Comparison of ENCODE assay signal across 17 cellular contexts in genomic region chr22:26822300-26822699, GRCh38.
DNase-seq lines count a peak whose midpoint lies in the region; ATAC-seq and TF ChIP-seq lines count a peak whose summit lies in the region.
"Had no signal": no experiment of that assay in that cellular context is flagged by ENCODE, and none has a peak within 500 bp of the region (broad histone marks: within the 10 kb centered on the region; RNA-seq: fewer than 3 reads in every experiment).

No MANE protein-coding gene starts in this region.

- no peaks in the 10 kb centered on the region for H3F3A ChIP-seq in SK-N-SH (replicated peaks; ENCODE audit: insufficient read depth)

- no peak overlapping the region for H3K27ac ChIP-seq in SK-N-SH (ENCODE audit: low read depth in 2 of 2, low read length in 1 of 2)
- H3K27ac ChIP-seq in VCaP = no peak overlapping the region
- H3K27ac ChIP-seq in ovary = no peak overlapping the region
- H3K27ac ChIP-seq: KMS-11 had no signal

- no peaks in the 10 kb centered on the region for H3K9me3 ChIP-seq in SK-N-SH
- H3K9me3 ChIP-seq in ovary = no peaks in the 10 kb centered on the region
- H3K9me3 ChIP-seq: BE2C had no signal

- H3K36me3 ChIP-seq in SK-N-SH (replicated peaks in 1 of 2; ENCODE audit: control insufficient read depth in 1 of 2, insufficient read depth in 2 of 2, low read length in 1 of 2) (no peaks in the 10 kb centered on the region), ovary (no peaks in the 10 kb centered on the region)
- H3K36me3 ChIP-seq: BE2C had no signal

- no peak overlapping the region for H3K4me3 Mint-ChIP-seq in osteocyte (ENCODE audit: unreplicated experiment)
- H3K4me3 Mint-ChIP-seq: CD4-positive, alpha-beta T cell; T-helper 2 cell treated with Interferon-gamma antibody and Interleukin-4, amounts not matched to agents 5 μg/mL and 100 μg/mL, for 36 hours had no signal

- H3K4me1 Mint-ChIP-seq in osteocyte (ENCODE audit: unreplicated experiment) = no peaks in the 10 kb centered on the region

- no peak for ATAC-seq in SK-N-SH treated with all-trans-retinoic acid at 6 μM for 48 hours

- TF ChIP-seq CTCF in SK-N-SH (IDR thresholded peaks at IDR 0.05) (no peak), VCaP (conservative IDR thresholded peaks at IDR 0.05) (peak; percentile 61), osteocyte (IDR thresholded peaks at IDR 0.05) (peak; percentile 19), ovary (IDR thresholded peaks at IDR 0.05) (no peak)

- TF ChIP-seq EP300 in SK-N-SH (IDR thresholded peaks at IDR 0.05; ENCODE audit: borderline replicate concordance in 1 of 2, low read depth in 1 of 2, low read length in 1 of 2) (no peak), ovary (IDR thresholded peaks at IDR 0.05) (no peak)

- peaks cover 9% of the 10 kb centered on the region for H3K9me3 Mint-ChIP-seq in osteocyte (ENCODE audit: unreplicated experiment)
- H3K9me3 Mint-ChIP-seq: T-helper 2 cell treated with Interferon-gamma antibody and Interleukin-4, amounts not matched to agents 5 μg/mL and 100 μg/mL, for 36 hours had no signal

- no peaks in the 10 kb centered on the region for H4K20me1 ChIP-seq in SK-N-SH (ENCODE audit: insufficient read depth)

- H3K4me2 ChIP-seq in SK-N-SH = no peak overlapping the region
- H3K4me2 ChIP-seq: KMS-11 had no signal

- no peak overlapping the region for H3K9ac ChIP-seq in SK-N-SH
- H3K9ac ChIP-seq: KMS-11 had no signal

- H2AFZ ChIP-seq in SK-N-SH (ENCODE audit: low read depth) = no peak overlapping the region

- H3K27me3 ChIP-seq in SK-N-SH (ENCODE audit: insufficient read depth) (no peaks in the 10 kb centered on the region), ovary (no peaks in the 10 kb centered on the region)
- H3K27me3 ChIP-seq: BE2C had no signal

- H3K4me1 ChIP-seq in SK-N-SH (ENCODE audit: control insufficient read depth in 1 of 2, insufficient read depth in 2 of 2, low read depth in 1 of 2, low read length in 1 of 2) (no peaks in the 10 kb centered on the region; a peak in 1 of 4 replicates), ovary (ENCODE audit: insufficient read depth) (no peaks in the 10 kb centered on the region)
- H3K4me1 ChIP-seq: BE2C had no signal

- CTCF ChIA-PET in SK-N-SH (lab: Yijun Ruan, JAX) = interaction anchor here (1.0 to 1.6 kb wide), 5 partner anchors 8 to 144 kb away, joined by 3 to 5 read pairs (median 4); no protein-coding TSS in a partner anchor

- no peak for TF ChIP-seq POLR2A in ovary (IDR thresholded peaks at IDR 0.05)

- intact Hi-C loops in ovary (cut with DNase I) = no loop called here

- no peaks in the 10 kb centered on the region for H3K9me2 ChIP-seq in SK-N-SH

- no peak overlapping the region for H3K27ac Mint-ChIP-seq in osteocyte (ENCODE audit: unreplicated experiment)
- H3K27ac Mint-ChIP-seq: CD4-positive, alpha-beta T cell; T-helper 2 cell treated with Interferon-gamma antibody and Interleukin-4, amounts not matched to agents 5 μg/mL and 100 μg/mL, for 36 hours had no signal

- no peak for DNase-seq in SK-N-SH
- peak; percentile 67 for DNase-seq in NCI-H146 treated with DMSO at 0.1 percent for 48 hours (lab: John Stamatoyannopoulos, UW; ENCODE audit: unreplicated experiment)
- DNase-seq in osteocyte (ENCODE audit: extremely low spot score, unreplicated experiment) = no peak
- DNase-seq in ovary = no peak
- no peak for DNase-seq in ecto neural progenitor cell (ENCODE audit: low spot score)
- no peak for DNase-seq in AG20443 (ENCODE audit: low spot score)
- DNase-seq: BE2C; Calu3; CD4-positive, alpha-beta T cell; MV-4-11; NCI-H2029; OCI-M1; Right ventricle myocardium superior had no signal

- no peaks in the 10 kb centered on the region for H3K79me2 ChIP-seq in SK-N-SH (ENCODE audit: insufficient read depth)

- peaks cover 3% of the 10 kb centered on the region for H3K36me3 Mint-ChIP-seq in osteocyte (ENCODE audit: unreplicated experiment)

- no peaks in the 10 kb centered on the region for H3K27me3 Mint-ChIP-seq in osteocyte (ENCODE audit: unreplicated experiment)
- H3K27me3 Mint-ChIP-seq: CD4-positive, alpha-beta T cell had no signal

- 42% methylated on average over 2 of the region's 2 CpGs for WGBS in SK-N-SH (ENCODE audit: low lambda C conversion rate)
- WGBS in ovary, 3 donors = 49 to 53% (median 53%) methylated on average over 2 of the region's 2 CpGs

- peak; percentile 40; the same call in 1 of the 2 replicates for TF ChIP-seq RAD21 in SK-N-SH (IDR thresholded peaks at IDR 0.05; ENCODE audit: low read length)

- POLR2A ChIA-PET in SK-N-SH (lab: Yijun Ruan, JAX) = no interaction called here

- H3K4me3 ChIP-seq in SK-N-SH (ENCODE audit: low read depth in 2 of 2, low read length in 1 of 2) (no peak overlapping the region), ovary (no peak overlapping the region)

TF ChIP-seq in SK-N-SH, 30 proteins besides CTCF, POLR2A, EP300 and RAD21:
- TF ChIP-seq MEF2A (IDR thresholded peaks at IDR 0.05; ENCODE audit: borderline replicate concordance, low read depth) = no peak
- TF ChIP-seq GATA2 (CRISPR knock-in tag; IDR thresholded peaks at IDR 0.05) = no peak
- peak; percentile 13; the same call in 1 of the 2 replicates for TF ChIP-seq SMC3 (IDR thresholded peaks at IDR 0.05; ENCODE audit: low read depth, low read length)

TF ChIP-seq in SK-N-SH treated with all-trans-retinoic acid at 6 μM for 48 hours, 23 proteins besides CTCF, POLR2A, EP300 and RAD21:
- TF ChIP-seq CSDC2 (CRISPR knock-in tag; IDR thresholded peaks at IDR 0.05) = no peak
- TF ChIP-seq ISL1 (CRISPR knock-in tag; IDR thresholded peaks at IDR 0.05) = no peak
- TF ChIP-seq ZNF565 (CRISPR knock-in tag; conservative IDR thresholded peaks at IDR 0.05; ENCODE audit: low read depth) = no peak
- no peak for TF ChIP-seq SNAI2 (CRISPR knock-in tag; IDR thresholded peaks at IDR 0.05)
- TF ChIP-seq ZFP3 (CRISPR knock-in tag; IDR thresholded peaks at IDR 0.05) = no peak
- no peak for TF ChIP-seq PATZ1 (CRISPR knock-in tag; IDR thresholded peaks at IDR 0.05; ENCODE audit: borderline replicate concordance)
- no peak for TF ChIP-seq ZC3H10 (CRISPR knock-in tag; IDR thresholded peaks at IDR 0.05)
- TF ChIP-seq ZNF8 (CRISPR knock-in tag; IDR thresholded peaks at IDR 0.05) = no peak
- TF ChIP-seq TCF4 (CRISPR knock-in tag; IDR thresholded peaks at IDR 0.05; ENCODE audit: borderline replicate concordance) = no peak
- TF ChIP-seq PPARA (CRISPR knock-in tag; IDR thresholded peaks at IDR 0.05; ENCODE audit: borderline replicate concordance) = no peak
- no peak for TF ChIP-seq RARB (CRISPR knock-in tag; IDR thresholded peaks at IDR 0.05)
- no peak for TF ChIP-seq POU6F1 (CRISPR knock-in tag; IDR thresholded peaks at IDR 0.05; ENCODE audit: borderline replicate concordance, low read depth)
- TF ChIP-seq BACH2 (CRISPR knock-in tag; IDR thresholded peaks at IDR 0.05; ENCODE audit: borderline replicate concordance) = no peak

Comparison
In these comparisons a context has a peak if more than half of its experiments do, and no peak if none do; other contexts are left out.
1. CTCF ChIP-seq: peak in VCaP (single experiment) and osteocyte (single experiment); none in SK-N-SH (single experiment) and ovary (0 of 3).